In genomic region chr1:66276229-66276628, GRCh38 we compare ENCODE assay signal across 8 cellular contexts.
DNase-seq lines count a peak whose midpoint lies in the region; ATAC-seq and TF ChIP-seq lines count a peak whose summit lies in the region.

No MANE protein-coding gene starts in this region.

- POLR2A ChIA-PET in activated CD8-positive, alpha-beta T cell treated with anti-CD3 and anti-CD28 coated beads for 36 hours (lab: Charles Lee): interaction anchor here (0.6 to 3.6 kb wide), 7 partner anchors 17 to 74 kb away, joined by 3 to 23 read pairs (median 5); no protein-coding TSS in a partner anchor

- ATAC-seq in HG03039 (IDR thresholded peaks at IDR 0.05; ENCODE audit: unreplicated experiment) (peak; percentile 77), upper lobe of right lung (peak; percentile 17)
- peak; percentile 71 for ATAC-seq in activated CD8-positive, alpha-beta T cell treated with anti-CD3 and anti-CD28 coated beads for 36 hours

- peaks cover 55% of the 10 kb centered on the region for H3K4me1 ChIP-seq in upper lobe of right lung

- no peaks in the 10 kb centered on the region for H3K36me3 ChIP-seq in upper lobe of right lung

- no peak for TF ChIP-seq CTCF in activated CD8-positive, alpha-beta T cell treated with anti-CD3 and anti-CD28 coated beads for 36 hours (IDR thresholded peaks at IDR 0.05)
- TF ChIP-seq CTCF in upper lobe of right lung (IDR thresholded peaks at IDR 0.05): no peak

- H3K27me3 Mint-ChIP-seq in activated CD8-positive, alpha-beta T cell treated with anti-CD3 and anti-CD28 coated beads for 36 hours: no peaks in the 10 kb centered on the region

- DNase-seq in stimulated activated CD4-positive, alpha-beta T cell treated with anti-CD3 and anti-CD28 coated beads, Interleukin-1b, Interleukin-23, amount 100 ng/mL, for 48 hours: peak; percentile 13
- no peak for DNase-seq in stimulated activated CD4-positive, alpha-beta T cell treated with anti-CD3 and anti-CD28 coated beads, Interleukin-2, amount 100 ng/mL, for 48 hours
- DNase-seq in activated CD8-positive, alpha-beta T cell treated with anti-CD3 and anti-CD28 coated beads for 36 hours: peak; percentile 65
- DNase-seq in upper lobe of right lung (no peak), A172 (ENCODE audit: low spot score) (no peak), COLO668 (lab: John Stamatoyannopoulos, UW; ENCODE audit: unreplicated experiment) (no peak), NCI-H2171 (lab: John Stamatoyannopoulos, UW) (no peak)

- no peak overlapping the region for H3K4me3 ChIP-seq in upper lobe of right lung

- peak overlapping the region; percentile 44 for H3K27ac ChIP-seq in upper lobe of right lung

- CTCF ChIA-PET in activated CD8-positive, alpha-beta T cell treated with anti-CD3 and anti-CD28 coated beads for 36 hours (lab: Charles Lee): interaction anchor here (0.9 to 5.8 kb wide), 10 partner anchors 16 to 228 kb away, joined by 3 to 44 read pairs (median 10); no protein-coding TSS in a partner anchor

- H3K36me3 Mint-ChIP-seq in activated CD8-positive, alpha-beta T cell treated with anti-CD3 and anti-CD28 coated beads for 36 hours (ENCODE audit: low read depth): no peaks in the 10 kb centered on the region

- H3K27ac Mint-ChIP-seq in activated CD8-positive, alpha-beta T cell treated with anti-CD3 and anti-CD28 coated beads for 36 hours: peak overlapping the region; percentile 87

- intact Hi-C loops in activated CD8-positive, alpha-beta T cell treated with anti-CD3 and anti-CD28 coated beads for 36 hours (cut with micrococcal nuclease): loop anchor here (5.0 kb wide), 2 partner anchors 76 to 161 kb away; no protein-coding TSS in a partner anchor
- intact Hi-C loops in upper lobe of right lung (cut with DNase I): loop anchor here (10.0 kb wide), 1 partner anchor 59 kb away; no protein-coding TSS in a partner anchor

- H3K4me1 Mint-ChIP-seq in activated CD8-positive, alpha-beta T cell treated with anti-CD3 and anti-CD28 coated beads for 36 hours (ENCODE audit: low read depth): peaks cover 86% of the 10 kb centered on the region

- H3K27me3 ChIP-seq in upper lobe of right lung: no peaks in the 10 kb centered on the region

- H3K4me3 Mint-ChIP-seq in activated CD8-positive, alpha-beta T cell treated with anti-CD3 and anti-CD28 coated beads for 36 hours: peak overlapping the region; percentile 44

- H3K9me3 ChIP-seq in upper lobe of right lung: no peaks in the 10 kb centered on the region

- peaks cover 1% of the 10 kb centered on the region for H3K9me3 Mint-ChIP-seq in activated CD8-positive, alpha-beta T cell treated with anti-CD3 and anti-CD28 coated beads for 36 hours

Comparison
In these comparisons a context has a peak if more than half of its experiments do, and no peak if none do; other contexts are left out.
1. DNase-seq: peak in stimulated activated CD4-positive, alpha-beta T cell treated with anti-CD3 and anti-CD28 coated beads, Interleukin-1b, Interleukin-23, amount 100 ng/mL, for 48 hours (single experiment) and activated CD8-positive, alpha-beta T cell treated with anti-CD3 and anti-CD28 coated beads for 36 hours (single experiment); none in stimulated activated CD4-positive, alpha-beta T cell treated with anti-CD3 and anti-CD28 coated beads, Interleukin-2, amount 100 ng/mL, for 48 hours (0 of 2), upper lobe of right lung (single experiment), A172 (single experiment), COLO668 (single experiment) and NCI-H2171 (single experiment).
2. ATAC-seq: peak in every context shown above with its lines; median percentile 77 in HG03039; 71 in activated CD8-positive, alpha-beta T cell treated with anti-CD3 and anti-CD28 coated beads for 36 hours; 17 in upper lobe of right lung.